8 cellular contexts compared by ENCODE assay signal in genomic region chr15:58070801-58071418, GRCh38. TPM values are rescaled to one million over a fixed set of nuclear protein-coding genes. Genes with fewer than 3 reads are reported as not detected.
DNase-seq lines count a peak whose midpoint lies in the region; ATAC-seq and TF ChIP-seq lines count a peak whose summit lies in the region.

No MANE protein-coding gene starts in this region.

- H3K9ac ChIP-seq in NT2/D1 (ENCODE audit: insufficient read length, low read depth): no peak overlapping the region

- no peak overlapping the region for H3K4me3 ChIP-seq in NT2/D1 (ENCODE audit: insufficient read length, low read depth)
- no peak overlapping the region for H3K4me3 ChIP-seq in skeletal muscle cell (ENCODE audit: low read depth, low read length)

- no peak overlapping the region for H3K27ac ChIP-seq in C4-2B

- no peaks in the 10 kb centered on the region for H3K4me1 ChIP-seq in NT2/D1 (ENCODE audit: insufficient read depth, insufficient read length)

- peaks cover 32% of the 10 kb centered on the region for H3K27me3 ChIP-seq in NT2/D1 (ENCODE audit: insufficient read depth, insufficient read length)

- H3K36me3 ChIP-seq in NT2/D1 (ENCODE audit: insufficient read depth, insufficient read length, low read length): no peaks in the 10 kb centered on the region

- no peak for ATAC-seq in GM21825 (IDR thresholded peaks at IDR 0.05; ENCODE audit: unreplicated experiment)

- no peaks in the 10 kb centered on the region for H3K9me3 ChIP-seq in NT2/D1 (ENCODE audit: insufficient read depth, low read length)

- peak; percentile 98 for TF ChIP-seq CTCF in C4-2B (conservative IDR thresholded peaks at IDR 0.05)

- DNase-seq in H4 (ENCODE audit: low spot score): peak; percentile 44
- peak; percentile 63 for DNase-seq in NT2/D1 (ENCODE audit: low read depth, low spot score)
- peak in 33 of 56 donors; percentile 6 to 77 (median 28) for DNase-seq in amygdala (lab: John Stamatoyannopoulos, UW)
- DNase-seq in hippocampal formation (lab: John Stamatoyannopoulos, UW): peak; percentile 20 to 45
- DNase-seq in skeletal muscle cell (ENCODE audit: low read depth): peak; percentile 9
- DNase-seq in NCI-H128 (lab: John Stamatoyannopoulos, UW; ENCODE audit: unreplicated experiment): no peak

RNA-seq across cellular contexts. Expression of gene ALDH1A2, which starts 5.4 kb away (rescaled TPM):
- total RNA-seq in H4 (2014; rRNA removed; shearing (Covaris generic)): not detected in 2 replicates
